Comparison of ENCODE assay signal across 7 cellular contexts in the genomic region with DNA sequence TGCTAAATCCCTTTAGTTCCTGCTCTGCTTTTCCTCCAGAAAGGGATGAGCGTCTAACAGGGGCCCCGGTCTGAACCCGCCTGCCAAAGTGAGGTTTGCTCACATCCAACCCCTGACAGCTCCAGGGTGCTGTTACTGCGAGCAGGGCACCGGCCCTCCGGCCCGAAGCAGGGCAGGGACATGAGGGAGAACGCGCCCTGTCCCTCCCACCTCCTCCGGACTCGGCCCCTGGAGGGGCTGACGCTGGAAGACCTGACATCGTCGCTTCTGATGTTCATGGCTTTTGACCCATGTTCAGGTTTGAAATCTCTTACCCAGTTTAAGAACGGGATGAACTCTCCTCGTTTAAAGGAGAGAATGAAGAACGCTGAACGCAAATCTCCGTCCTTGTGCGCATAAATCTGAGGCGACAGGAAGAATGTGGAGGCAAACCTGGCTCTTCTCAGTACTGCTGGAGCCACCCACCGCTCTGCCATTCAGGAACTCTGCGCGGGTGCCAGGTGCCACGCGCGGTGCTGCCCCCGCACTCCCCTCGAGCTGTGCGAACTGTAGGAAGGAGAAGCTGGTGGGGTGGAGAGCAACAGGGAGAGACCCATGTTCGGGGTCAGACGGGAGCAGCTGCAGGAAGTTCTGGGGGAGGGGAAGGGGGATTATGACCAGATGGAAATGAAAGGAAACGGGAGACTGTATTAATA. TPM values are rescaled to one million over a fixed set of nuclear protein-coding genes. Genes with fewer than 3 reads are reported as not detected.
A peak's percentile ranks its signal among the peaks of the same experiment; 100 is the strongest.
DNase-seq lines count a peak whose midpoint lies in the region; ATAC-seq, FAIRE-seq and TF ChIP-seq lines count a peak whose summit lies in the region.

No MANE protein-coding gene starts in this region.

- H3K9ac ChIP-seq in liver (ENCODE audit: low read depth in 1 of 2, low read length in 2 of 2) = peak overlapping the region; percentile 70 to 98

- peaks cover 6 to 33% (median 24%) of the 10 kb centered on the region in 4 donors for H3K4me1 ChIP-seq in liver (ENCODE audit: control insufficient read depth in 4 of 4, insufficient read depth in 4 of 4, low read length in 3 of 4)

- TF ChIP-seq CTCF in GM10248 (IDR thresholded peaks at IDR 0.05; ENCODE audit: control extremely low read depth, extremely low read depth, low read depth, missing control alignments) (no peak), bronchial epithelial cell (IDR thresholded peaks at IDR 0.05; ENCODE audit: insufficient read depth, low read length, severe bottlenecking) (no peak), liver (IDR thresholded peaks at IDR 0.05; ENCODE audit: low read depth, low read length, missing input control) (no peak)

- peak; percentile 40 for DNase-seq in GM10248 (ENCODE audit: extremely low spot score)
- DNase-seq in H54 (ENCODE audit: insufficient read length, low spot score) = no peak
- DNase-seq in NCI-H146 treated with DMSO at 0.1 percent for 48 hours (lab: John Stamatoyannopoulos, UW; ENCODE audit: unreplicated experiment) = peak; percentile 34
- DNase-seq in bronchial epithelial cell (ENCODE audit: low read depth) = no peak
- peak; percentile 60 for DNase-seq in superior temporal gyrus (ENCODE audit: extremely low spot score)

- no peaks in the 10 kb centered on the region for H3K9me3 ChIP-seq in liver (ENCODE audit: control insufficient read depth in 4 of 4, low read length in 3 of 4)

- H3K4me3 ChIP-seq in bronchial epithelial cell (ENCODE audit: low read depth, low read length) (peak overlapping the region; percentile 57), liver (ENCODE audit: low read depth in 1 of 3, low read length in 3 of 3) (peak overlapping the region; percentile 53 to 71 (median 59))

- peaks cover 30% of the 10 kb centered on the region for H3K36me3 ChIP-seq in bronchial epithelial cell (ENCODE audit: control insufficient read depth, insufficient read depth, low read length)
- H3K36me3 ChIP-seq in liver (ENCODE audit: control insufficient read depth in 4 of 4, insufficient read depth in 3 of 4, low read depth in 1 of 4, low read length in 3 of 4) = peaks cover 6 to 45% (median 32%) of the 10 kb centered on the region in 4 donors

- no peak for TF ChIP-seq RAD21 in liver (IDR thresholded peaks at IDR 0.05)

- 2% methylated on average over 33 of the region's 33 CpGs for WGBS in liver

- CTCF ChIA-PET in GM10248 (lab: Yijun Ruan, JAX) = interaction anchor here (0.7 to 2.9 kb wide), 9 partner anchors 9 to 150 kb away, joined by 3 to 11 read pairs (median 4); partner anchors contain the start of gene TUT1

- peak; percentile 33 for TF ChIP-seq POLR2A in H54 (IDR thresholded peaks at IDR 0.05; ENCODE audit: low read depth, low read length)

- ATAC-seq in GM18520 (IDR thresholded peaks at IDR 0.05; ENCODE audit: unreplicated experiment) = no peak

- no peak for FAIRE-seq in H54 (lab: Jason Lieb, UNC)
- no peak for FAIRE-seq in bronchial epithelial cell (lab: Jason Lieb, UNC)

- POLR2A ChIA-PET in GM10248 (lab: Yijun Ruan, JAX) = interaction anchor here (0.5 to 4.2 kb wide), 24 partner anchors 8 to 287 kb away, joined by 3 to 87 read pairs (median 6); partner anchors contain the start of genes C11orf98, CSKMT, HNRNPUL2 and MTA2

- H3K27me3 ChIP-seq in bronchial epithelial cell (ENCODE audit: control insufficient read depth, insufficient read depth, low read length) (no peaks in the 10 kb centered on the region), liver (ENCODE audit: control insufficient read depth in 4 of 4, insufficient read depth in 4 of 4, low read length in 3 of 4) (no peaks in the 10 kb centered on the region)

- peak overlapping the region; percentile 95 to 96 for H3K27ac ChIP-seq in liver (ENCODE audit: low read depth in 1 of 2, low read length in 2 of 2)

TF ChIP-seq in liver, 16 proteins besides CTCF, POLR2A, EP300 and RAD21:
- TF ChIP-seq RXRA (IDR thresholded peaks at IDR 0.05) = peak in 1 of 2 donors; percentile 6
- TF ChIP-seq NR2F2 (IDR thresholded peaks at IDR 0.05) = peak; percentile 58
- TF ChIP-seq, protein P1, sequence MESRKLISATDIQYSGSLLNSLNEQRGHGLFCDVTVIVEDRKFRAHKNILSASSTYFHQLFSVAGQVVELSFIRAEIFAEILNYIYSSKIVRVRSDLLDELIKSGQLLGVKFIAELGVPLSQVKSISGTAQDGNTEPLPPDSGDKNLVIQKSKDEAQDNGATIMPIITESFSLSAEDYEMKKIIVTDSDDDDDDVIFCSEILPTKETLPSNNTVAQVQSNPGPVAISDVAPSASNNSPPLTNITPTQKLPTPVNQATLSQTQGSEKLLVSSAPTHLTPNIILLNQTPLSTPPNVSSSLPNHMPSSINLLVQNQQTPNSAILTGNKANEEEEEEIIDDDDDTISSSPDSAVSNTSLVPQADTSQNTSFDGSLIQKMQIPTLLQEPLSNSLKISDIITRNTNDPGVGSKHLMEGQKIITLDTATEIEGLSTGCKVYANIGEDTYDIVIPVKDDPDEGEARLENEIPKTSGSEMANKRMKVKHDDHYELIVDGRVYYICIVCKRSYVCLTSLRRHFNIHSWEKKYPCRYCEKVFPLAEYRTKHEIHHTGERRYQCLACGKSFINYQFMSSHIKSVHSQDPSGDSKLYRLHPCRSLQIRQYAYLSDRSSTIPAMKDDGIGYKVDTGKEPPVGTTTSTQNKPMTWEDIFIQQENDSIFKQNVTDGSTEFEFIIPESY (IDR thresholded peaks at IDR 0.05) = no peak

RNA-seq across cellular contexts. Expression of gene EEF1G, which starts 0.8 kb away (rescaled TPM):
- total RNA-seq in bronchial epithelial cell (2,058 and 2,441 TPM in 2 replicates), liver (100 to 1,000 TPM; 373 to 640 TPM)
- polyA plus RNA-seq in liver = 100 to 1,000 TPM; 251 to 566 TPM

RNA-seq across cellular contexts. Expression of gene TUT1, which starts 16.8 kb away (rescaled TPM):
- total RNA-seq in bronchial epithelial cell (7.0 and 9.5 TPM in 2 replicates), liver (10 to 100 TPM in 1 of 2 donors, 1 to 10 TPM in 1; 5.6 to 12.1 TPM)
- 10 to 100 TPM; 15.2 to 15.8 TPM for polyA plus RNA-seq in liver

RNA-seq across cellular contexts. Expression of gene MTA2, which starts 27.2 kb away (rescaled TPM):
- total RNA-seq in bronchial epithelial cell (150 and 162 TPM in 2 replicates), liver (10 to 100 TPM; 43.1 to 55.3 TPM)
- polyA plus RNA-seq in liver = 10 to 100 TPM in 1 of 2 donors, 1 to 10 TPM in 1; 4.4 to 21.4 TPM

RNA-seq across cellular contexts. Expression of gene AHNAK, which starts 27.9 kb away (rescaled TPM):
- total RNA-seq in bronchial epithelial cell (354 and 607 TPM in 2 replicates), liver (100 to 1,000 TPM in 1 of 2 donors, 10 to 100 TPM in 1; 53.6 to 110 TPM)
- 10 to 100 TPM; 22.6 to 22.7 TPM for polyA plus RNA-seq in liver

RNA-seq across cellular contexts. Expression of gene EML3, which starts 38.1 kb away (rescaled TPM):
- 10.0 and 11.1 TPM in 2 replicates for total RNA-seq in bronchial epithelial cell
- total RNA-seq in liver = 10 to 100 TPM in 1 of 2 donors, 1 to 10 TPM in 1; 6.0 to 17.2 TPM
- 10 to 100 TPM in 1 of 2 donors, 1 to 10 TPM in 1; 9.9 to 19.3 TPM for polyA plus RNA-seq in liver

Comparison
In these comparisons a context has a peak if more than half of its experiments do, and no peak if none do; other contexts are left out.
1. DNase-seq: peak in GM10248 (single experiment), NCI-H146 treated with DMSO at 0.1 percent for 48 hours (single experiment) and superior temporal gyrus (single experiment); none in H54 (single experiment) and bronchial epithelial cell (single experiment).